ENCODE assay signal across 17 cellular contexts in the genomic region with DNA sequence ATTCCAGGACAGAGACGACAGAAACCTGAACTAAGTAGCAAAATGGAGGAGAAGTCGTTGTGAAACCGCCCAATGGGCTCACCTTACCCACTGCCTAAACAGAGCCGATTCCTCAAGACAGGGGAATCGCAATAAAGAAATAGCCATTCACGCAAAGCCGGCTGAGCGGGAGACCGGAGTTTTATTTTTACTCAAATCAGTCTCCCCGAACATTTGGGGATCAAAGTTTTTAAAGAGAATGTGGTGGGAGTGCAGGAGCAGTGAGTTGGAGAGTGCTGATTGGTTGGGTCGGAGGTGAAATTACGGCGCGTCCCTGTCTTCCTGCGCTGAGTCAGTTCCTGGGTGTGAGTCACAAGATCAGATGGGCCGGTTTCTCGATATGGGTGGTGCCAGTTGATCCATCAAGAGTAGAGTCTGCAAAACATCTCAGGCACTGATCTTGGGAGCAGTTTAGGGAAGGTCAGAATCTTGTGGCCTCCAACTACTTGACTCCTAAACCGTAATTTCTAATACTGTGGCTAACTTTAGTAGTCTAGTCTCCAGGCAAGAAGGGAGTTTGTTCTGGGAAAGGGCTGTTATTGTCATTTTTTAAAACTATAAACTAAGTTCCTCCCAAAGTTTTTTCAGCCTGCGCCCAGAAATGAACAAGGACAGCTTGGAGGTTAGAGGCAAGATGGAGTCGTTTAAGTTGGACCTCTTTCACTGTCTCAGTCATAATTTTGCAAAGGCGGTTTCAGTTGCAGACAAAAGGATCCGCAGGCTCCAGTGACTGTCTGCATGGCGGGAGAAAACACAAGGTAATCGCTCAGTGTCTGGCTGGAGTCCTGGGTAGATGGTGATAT. TPM values are rescaled to one million over a fixed set of nuclear protein-coding genes. Genes with fewer than 3 reads are reported as not detected.
DNase-seq lines count a peak whose midpoint lies in the region; ATAC-seq, FAIRE-seq and TF ChIP-seq lines count a peak whose summit lies in the region.
"Had no signal": no experiment of that assay in that cellular context is flagged by ENCODE, and none has a peak within 500 bp of the region (broad histone marks: within the 10 kb centered on the region; RNA-seq: fewer than 3 reads in every experiment).

No MANE protein-coding gene starts in this region.

- H3K4me1 ChIP-seq in GM23338 (ENCODE audit: insufficient read depth) (peaks cover 7% of the 10 kb centered on the region), osteoblast (ENCODE audit: insufficient read depth, low read length) (peaks cover 22% of the 10 kb centered on the region), esophagus muscularis mucosa (peaks cover 0 to 9% (median 7%) of the 10 kb centered on the region in 4 donors)
- H3K4me1 ChIP-seq: prostate gland had no signal

- H2AFZ ChIP-seq in GM23338 (peak overlapping the region; percentile 87), osteoblast (ENCODE audit: low read length) (peak overlapping the region; percentile 89)

- H3K36me3 Mint-ChIP-seq in GM23338 (ENCODE audit: low read depth) = peaks cover under 1% of the 10 kb centered on the region; the same call in 1 of the 3 replicates
- H3K36me3 Mint-ChIP-seq: mesothelial cell of epicardium had no signal

- FAIRE-seq in GM19239 (lab: Jason Lieb, UNC) = no peak

- H3K4me1 Mint-ChIP-seq in GM23338 = peaks cover 15% of the 10 kb centered on the region

- H3K27ac ChIP-seq in GM23338 (ENCODE audit: low read depth) = no peak overlapping the region; the same call in 1 of the 2 replicates
- peak overlapping the region; percentile 67 for H3K27ac ChIP-seq in osteoblast (ENCODE audit: low read depth, low read length)
- H3K27ac ChIP-seq in esophagus muscularis mucosa (replicated peaks in 1 of 4) = no peak overlapping the region
- H3K27ac ChIP-seq: prostate gland, stomach, VCaP had no signal

- TF ChIP-seq POLR2A in esophagus muscularis mucosa (IDR thresholded peaks at IDR 0.05; ENCODE audit: low read depth) = no peak

- TF ChIP-seq CTCF in GM23338 (conservative IDR thresholded peaks at IDR 0.05; ENCODE audit: low read depth in 2 of 2) = no peak
- TF ChIP-seq CTCF in choroid plexus epithelial cell (conservative IDR thresholded peaks at IDR 0.05; ENCODE audit: low read depth, low read length) = no peak
- TF ChIP-seq CTCF in osteoblast (IDR thresholded peaks at IDR 0.05; ENCODE audit: extremely low read depth, low read depth, low read length) = no peak
- TF ChIP-seq CTCF in esophagus muscularis mucosa (IDR thresholded peaks at IDR 0.05) = no peak

- no peak for TF ChIP-seq EP300 in esophagus muscularis mucosa (IDR thresholded peaks at IDR 0.05)

- peaks cover under 1% of the 10 kb centered on the region; the same call in 1 of the 3 replicates for H3K9me3 Mint-ChIP-seq in GM23338
- H3K9me3 Mint-ChIP-seq: endodermal cell, mesothelial cell of epicardium had no signal

- intact Hi-C loops in esophagus muscularis mucosa (cut with DNase I) = loop anchor here (5.0 kb wide), 1 partner anchor 132 kb away; no protein-coding TSS in a partner anchor
- intact Hi-C loops in posterior cingulate gyrus (cut with DNase I) = no loop called here

- H3K9me3 ChIP-seq in osteoblast (ENCODE audit: low read depth, low read length) (no peaks in the 10 kb centered on the region), esophagus muscularis mucosa (no peaks in the 10 kb centered on the region)
- H3K9me3 ChIP-seq: prostate gland, stomach had no signal

- H3K27me3 ChIP-seq in GM23338 (ENCODE audit: insufficient read depth) (no peaks in the 10 kb centered on the region), osteoblast (ENCODE audit: insufficient read depth, low read length) (no peaks in the 10 kb centered on the region), esophagus muscularis mucosa (no peaks in the 10 kb centered on the region)
- H3K27me3 ChIP-seq: stomach had no signal

- H3K36me3 ChIP-seq in GM23338 (ENCODE audit: insufficient read depth) (no peaks in the 10 kb centered on the region), osteoblast (ENCODE audit: insufficient read depth, low read length) (no peaks in the 10 kb centered on the region), esophagus muscularis mucosa (no peaks in the 10 kb centered on the region)
- H3K36me3 ChIP-seq: prostate gland, stomach had no signal

- 0 out of 2 replicates have a peak, but pooled peaks cover 4% of the 10 kb centered on the region for H3K9me2 ChIP-seq in GM23338 (ENCODE audit: insufficient read depth)

- H3K27me3 Mint-ChIP-seq in GM23338 (ENCODE audit: insufficient read depth, low read depth, poor library complexity) = peaks cover 7% of the 10 kb centered on the region

- H3K79me2 ChIP-seq in GM23338 (replicated peaks; ENCODE audit: insufficient read depth) = no peaks in the 10 kb centered on the region
- no peaks in the 10 kb centered on the region for H3K79me2 ChIP-seq in osteoblast (ENCODE audit: insufficient read depth, low read length)

- H3K4me3 Mint-ChIP-seq in GM23338 = no peak overlapping the region
- H3K4me3 Mint-ChIP-seq: endodermal cell, mesothelial cell of epicardium had no signal

- no peak overlapping the region for H3K4me2 ChIP-seq in GM23338
- H3K4me2 ChIP-seq in osteoblast (ENCODE audit: insufficient read depth, low read length) = peak overlapping the region; percentile 51

- DNase-seq in GM23338 (ENCODE audit: low spot score) (peak; percentile 46), NCI-H1930 (lab: John Stamatoyannopoulos, UW) (peak; percentile 30 to 62), choroid plexus epithelial cell (ENCODE audit: low read depth) (peak; percentile 93), osteoblast (ENCODE audit: insufficient read length, low spot score, missing footprints) (no peak), esophagus muscularis mucosa (ENCODE audit: extremely low spot score) (no peak), posterior cingulate gyrus (no peak), GM19239 (ENCODE audit: insufficient read length, low spot score) (no peak)
- DNase-seq: amniotic stem cell; COR-L47; endodermal cell; RPMI8226; stimulated activated CD4-positive, alpha-beta T cell treated with anti-CD3 and anti-CD28 coated beads, Interleukin-4, amount 100 ng/mL, for 1 hour; stomach had no signal

- WGBS in esophagus muscularis mucosa = 91% methylated on average over 24 of the region's 24 CpGs

- H4K20me1 ChIP-seq in GM23338 (replicated peaks; ENCODE audit: insufficient read depth) = no peaks in the 10 kb centered on the region
- no peaks in the 10 kb centered on the region for H4K20me1 ChIP-seq in osteoblast (ENCODE audit: insufficient read depth, low read length)

- no peak overlapping the region for H3K27ac Mint-ChIP-seq in GM23338
- H3K27ac Mint-ChIP-seq: endodermal cell, mesothelial cell of epicardium had no signal

- H3F3A ChIP-seq in GM23338 (replicated peaks; ENCODE audit: low read depth) = no peaks in the 10 kb centered on the region

- H3K4me3 ChIP-seq in GM23338 (no peak overlapping the region), choroid plexus epithelial cell (ENCODE audit: low read depth, low read length) (no peak overlapping the region), osteoblast (ENCODE audit: insufficient read depth, low read length) (no peak overlapping the region), esophagus muscularis mucosa (no peak overlapping the region)
- H3K4me3 ChIP-seq: prostate gland, stomach had no signal

- ATAC-seq in GM23338 = no peak
- ATAC-seq in GM19324 (IDR thresholded peaks at IDR 0.05; ENCODE audit: low FRiP score, unreplicated experiment) = no peak

TF ChIP-seq in GM23338, 12 proteins besides CTCF, POLR2A, EP300 and RAD21 (continues in another document):
- TF ChIP-seq ZNF114 (CRISPR knock-in tag; IDR thresholded peaks at IDR 0.05) = no peak
- no peak for TF ChIP-seq NANOG (IDR thresholded peaks at IDR 0.05; ENCODE audit: borderline replicate concordance)
- no peak for TF ChIP-seq JUNB (IDR thresholded peaks at IDR 0.05; ENCODE audit: unreplicated experiment)

RNA-seq across cellular contexts. Expression of a gene that starts 34.1 kb away (rescaled TPM):
- not detected in 2 replicates for total RNA-seq in GM23338 (2014; rRNA removed; shearing (Covaris generic))
- polyA plus RNA-seq in GM23338 (2016; fragmentation: Nextera tagmentation; extraction: Ambion mirVana) = not detected in 2 replicates
- total RNA-seq in osteoblast = not detected in 2 replicates
- not detected for total RNA-seq in esophagus muscularis mucosa
- total RNA-seq: endodermal cell, mesothelial cell of epicardium, prostate gland had no signal
- polyA plus RNA-seq: stomach had no signal

RNA-seq across cellular contexts. Expression of a gene that starts 42.0 kb away (rescaled TPM):
- not detected in 2 replicates for total RNA-seq in GM23338 (2014; rRNA removed; shearing (Covaris generic))
- not detected in 2 replicates for polyA plus RNA-seq in GM23338 (2016; fragmentation: Nextera tagmentation; extraction: Ambion mirVana)
- not detected in 2 replicates for total RNA-seq in osteoblast
- not detected for total RNA-seq in esophagus muscularis mucosa
- total RNA-seq: endodermal cell, mesothelial cell of epicardium, prostate gland, stomach had no signal
- polyA plus RNA-seq: stomach had no signal

Comparison
In these comparisons a context has a peak if more than half of its experiments do, and no peak if none do; other contexts are left out.
1. DNase-seq: peak in GM23338 (single experiment), NCI-H1930 (2 of 2) and choroid plexus epithelial cell (single experiment); none in osteoblast (single experiment), esophagus muscularis mucosa (single experiment), posterior cingulate gyrus (0 of 10) and GM19239 (single experiment).